Comparison of ENCODE assay signal across 4 cellular contexts in the genomic region with DNA sequence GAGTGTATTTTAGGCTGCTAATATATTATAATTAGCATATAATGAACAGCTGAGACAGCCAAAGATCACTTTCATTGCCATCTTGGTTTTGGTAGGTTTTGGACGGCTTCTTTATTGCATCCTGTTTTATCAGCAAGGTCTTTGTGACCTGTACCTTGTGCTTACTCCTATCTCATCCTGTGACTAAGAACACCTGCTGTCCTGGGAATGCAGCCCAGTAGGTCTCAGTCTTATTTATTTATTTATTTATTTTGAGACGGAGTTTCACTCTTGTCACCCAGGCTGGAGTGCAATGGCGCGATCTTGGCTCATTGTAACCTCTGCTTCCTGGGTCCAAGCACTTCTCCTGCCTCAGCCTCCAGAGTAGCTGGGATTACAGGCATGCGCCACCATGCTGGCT. TPM values are rescaled to one million over a fixed set of nuclear protein-coding genes. Genes with fewer than 3 reads are reported as not detected.
"Had no signal": no experiment of that assay in that cellular context is flagged by ENCODE, and none has a peak within 500 bp of the region (broad histone marks: within the 10 kb centered on the region; RNA-seq: fewer than 3 reads in every experiment).

No MANE protein-coding gene starts in this region.

RNA-seq across cellular contexts. Expression of gene STEAP4, which starts 31.8 kb away (rescaled TPM):
- total RNA-seq: OCI-LY7, RPMI7951, SJCRH30, SK-MEL-5 had no signal
